20 cellular contexts compared by ENCODE assay signal in the genomic region with DNA sequence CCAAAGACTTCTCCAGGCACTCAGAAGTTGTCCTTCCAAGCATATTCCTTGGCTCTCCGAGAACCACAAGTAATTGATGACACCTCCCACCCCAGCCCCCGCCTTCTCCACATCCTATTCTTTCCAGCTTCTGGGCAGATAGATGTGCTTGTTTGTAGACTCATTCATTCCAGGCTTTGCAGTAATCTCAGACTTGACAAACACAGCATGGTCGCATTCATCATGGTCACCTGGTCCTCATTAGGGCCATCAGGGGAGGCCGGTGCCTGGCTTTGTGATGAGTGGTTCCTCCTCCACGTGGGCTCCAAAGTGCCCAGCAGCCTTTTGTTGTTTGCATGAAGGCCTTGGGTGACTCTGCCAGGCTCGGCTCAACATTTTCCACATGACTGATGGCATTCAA. TPM values are rescaled to one million over a fixed set of nuclear protein-coding genes. Genes with fewer than 3 reads are reported as not detected.
A peak's percentile ranks its signal among the peaks of the same experiment; 100 is the strongest.
DNase-seq lines count a peak whose midpoint lies in the region; ATAC-seq and TF ChIP-seq lines count a peak whose summit lies in the region.
"Had no signal": no experiment of that assay in that cellular context is flagged by ENCODE, and none has a peak within 500 bp of the region (broad histone marks: within the 10 kb centered on the region; RNA-seq: fewer than 3 reads in every experiment).

No MANE protein-coding gene starts in this region.

- no peak overlapping the region for H2BK120ac ChIP-seq in mesenchymal stem cell (ENCODE audit: low read depth, low read length)

- 79% methylated on average over 6 of the region's 6 CpGs for WGBS in mesenchymal stem cell

- H3K27me3 ChIP-seq in adipocyte (replicated peaks; ENCODE audit: control insufficient read depth, insufficient read depth, low read length) (no peaks in the 10 kb centered on the region), mesenchymal stem cell (ENCODE audit: control insufficient read depth in 1 of 2, insufficient read depth in 1 of 2, low read length in 2 of 2) (no peaks in the 10 kb centered on the region)
- H3K27me3 ChIP-seq: heart right ventricle, right atrium auricular region had no signal

- H4K8ac ChIP-seq in mesenchymal stem cell (ENCODE audit: low read length) = no peak overlapping the region

- no peak overlapping the region for H3K23ac ChIP-seq in mesenchymal stem cell (ENCODE audit: low read length in 2 of 2)

- no peak for TF ChIP-seq CTCF in AG10803 (conservative IDR thresholded peaks at IDR 0.05; ENCODE audit: low read length)

- peak overlapping the region; percentile 64 for H2AK5ac ChIP-seq in mesenchymal stem cell (ENCODE audit: low read length, severe bottlenecking)

- no peak for ATAC-seq in GM19397 (IDR thresholded peaks at IDR 0.05; ENCODE audit: unreplicated experiment)
- ATAC-seq: activated T-cell treated with anti-CD3 and anti-CD28 coated beads, Interleukin-2, amount 50 U/mL, for 4 hours; heart right ventricle had no signal

- no peak overlapping the region for H2BK12ac ChIP-seq in mesenchymal stem cell (ENCODE audit: low read length in 2 of 2)

- no peak overlapping the region for H2AFZ ChIP-seq in mesenchymal stem cell (ENCODE audit: low read depth, low read length)

- H2BK5ac ChIP-seq in mesenchymal stem cell (ENCODE audit: low read depth, low read length, poor library complexity, severe bottlenecking) = no peak overlapping the region

- no peak overlapping the region for H4K91ac ChIP-seq in mesenchymal stem cell (ENCODE audit: low read length)

- H3K4me1 ChIP-seq in adipocyte (ENCODE audit: control insufficient read depth, insufficient read depth, low read length) (peaks cover 8% of the 10 kb centered on the region), mesenchymal stem cell (ENCODE audit: control insufficient read depth, insufficient read depth, low read depth, low read length) (peaks cover 22% of the 10 kb centered on the region)

- peak; percentile 89 for DNase-seq in AG10803 (ENCODE audit: low read depth)
- peak; percentile 24 for DNase-seq in M059J (ENCODE audit: low read depth)
- peak; percentile 60 for DNase-seq in adipocyte (ENCODE audit: low read depth)
- DNase-seq in mesenchymal stem cell = peak; percentile 4
- no peak for DNase-seq in DMS 273 (lab: John Stamatoyannopoulos, UW; ENCODE audit: unreplicated experiment)
- no peak for DNase-seq in NCI-H2171 (lab: John Stamatoyannopoulos, UW)
- no peak for DNase-seq in NCI-H2171 treated with DMSO at 0.1 percent for 48 hours (lab: John Stamatoyannopoulos, UW)
- DNase-seq: activated CD4-positive, alpha-beta T cell treated with anti-CD3 and anti-CD28 coated beads, Interleukin-2, amount 50 U/mL, for 48 hours; activated naive CD8-positive, alpha-beta T cell treated with anti-CD3 and anti-CD28 coated beads for 36 hours; activated T-cell treated with anti-CD3 and anti-CD28 coated beads, Interleukin-2, amount 50 U/mL, for 4 hours; esophagus squamous epithelium; heart right ventricle; mammary epithelial cell; NK-92 treated with Interleukin-12 subunit alpha and Interleukin-12 subunit beta, amount 100 ng/mL, for 24 hours; stimulated activated CD4-positive, alpha-beta T cell treated with anti-CD3 and anti-CD28 coated beads, Interleukin-15, amount 100 ng/mL, for 24 hours; stimulated activated naive CD4-positive, alpha-beta T cell had no signal

- H2BK15ac ChIP-seq in mesenchymal stem cell (ENCODE audit: low read depth, poor library complexity, severe bottlenecking) = no peak overlapping the region

- no peaks in the 10 kb centered on the region for H3K36me3 ChIP-seq in adipocyte (ENCODE audit: control insufficient read depth, insufficient read depth, low read length, severe bottlenecking)
- no peaks in the 10 kb centered on the region for H3K36me3 ChIP-seq in mesenchymal stem cell (ENCODE audit: control insufficient read depth in 1 of 2, insufficient read depth in 2 of 2, low read depth in 1 of 2, low read length in 2 of 2)
- H3K36me3 ChIP-seq: esophagus squamous epithelium, heart right ventricle, right atrium auricular region had no signal

- no peak overlapping the region for H3K14ac ChIP-seq in mesenchymal stem cell (ENCODE audit: low read length in 2 of 2)

- no peaks in the 10 kb centered on the region for H3K79me1 ChIP-seq in mesenchymal stem cell (replicated peaks; ENCODE audit: low read length, poor library complexity, severe bottlenecking)

- H3K18ac ChIP-seq in mesenchymal stem cell (ENCODE audit: low read depth in 1 of 2, low read length in 2 of 2) = no peak overlapping the region

- no peak overlapping the region for H3K27ac ChIP-seq in mesenchymal stem cell (ENCODE audit: low read length, poor library complexity, severe bottlenecking)
- H3K27ac ChIP-seq: heart right ventricle, right atrium auricular region, RWPE1 had no signal

- no peaks in the 10 kb centered on the region for H3K9me3 ChIP-seq in adipocyte (ENCODE audit: control insufficient read depth, low read length)
- H3K9me3 ChIP-seq in mesenchymal stem cell (ENCODE audit: control insufficient read depth, low read length) = no peaks in the 10 kb centered on the region
- H3K9me3 ChIP-seq: esophagus squamous epithelium, heart right ventricle, right atrium auricular region had no signal

- H3K9ac ChIP-seq in adipocyte (ENCODE audit: low read length) (no peak overlapping the region), mesenchymal stem cell (ENCODE audit: low read length) (no peak overlapping the region)

- H3K4me2 ChIP-seq in mesenchymal stem cell (ENCODE audit: low read length, poor library complexity, severe bottlenecking) = no peak overlapping the region

- no peak overlapping the region for H3K4ac ChIP-seq in mesenchymal stem cell (ENCODE audit: low read depth in 1 of 2, low read length in 2 of 2)

- no peak overlapping the region for H3K4me3 ChIP-seq in AG10803 (ENCODE audit: low read length)
- no peak overlapping the region for H3K4me3 ChIP-seq in adipocyte (ENCODE audit: low read length)
- H3K4me3 ChIP-seq in mesenchymal stem cell (ENCODE audit: insufficient read depth in 1 of 2, low read depth in 1 of 2, low read length in 2 of 2) = no peak overlapping the region
- H3K4me3 ChIP-seq: esophagus squamous epithelium, heart right ventricle, right atrium auricular region had no signal

RNA-seq across cellular contexts. Expression of a gene that starts 28.5 kb away (rescaled TPM):
- total RNA-seq in M059J (2014; rRNA removed; shearing (Covaris generic)) = 0.10 TPM in 1 of 2 replicates, not detected in the other
- 0.04 TPM for polyA plus RNA-seq in mesenchymal stem cell (2013, experiment 1 of 2)
- polyA plus RNA-seq in mesenchymal stem cell (2013, experiment 2 of 2) = not detected
- total RNA-seq: activated naive CD8-positive, alpha-beta T cell treated with anti-CD3 and anti-CD28 coated beads for 36 hours; activated T-cell treated with anti-CD3 and anti-CD28 coated beads, Interleukin-2, amount 50 U/mL, for 4 hours; esophagus squamous epithelium; heart right ventricle; right atrium auricular region; urinary bladder had no signal
- polyA plus RNA-seq: mammary epithelial cell had no signal

RNA-seq across cellular contexts. Expression of a gene that starts 40.0 kb away (rescaled TPM):
- 7.6 and 29.9 TPM in 2 replicates for total RNA-seq in M059J (2014; rRNA removed; shearing (Covaris generic))
- 10.8 TPM for polyA plus RNA-seq in mesenchymal stem cell (2013, experiment 1 of 2)
- 11.4 TPM for polyA plus RNA-seq in mesenchymal stem cell (2013, experiment 2 of 2)

Comparison
In these comparisons a context has a peak if more than half of its experiments do, and no peak if none do; other contexts are left out.
1. DNase-seq: peak in AG10803 (single experiment), M059J (single experiment), adipocyte (single experiment) and mesenchymal stem cell (single experiment); none in DMS 273 (single experiment), NCI-H2171 (single experiment) and NCI-H2171 treated with DMSO at 0.1 percent for 48 hours (single experiment).